In genomic region chr6:119442776-119443184, GRCh38 we compare ENCODE assay signal across 8 cellular contexts.
A peak's percentile ranks its signal among the peaks of the same experiment; 100 is the strongest.
DNase-seq lines count a peak whose midpoint lies in the region; ATAC-seq lines count a peak whose summit lies in the region.

No MANE protein-coding gene starts in this region.

- peaks cover 25% of the 10 kb centered on the region for H3K4me1 Mint-ChIP-seq in stimulated activated memory B cell treated with anti-CD40 and anti-IgM and Interleukin-4, amounts not matched to agents 10 μg/mL and 1 μg/mL and 100 μg/mL, for 72 hours

- ATAC-seq in HG02884 (IDR thresholded peaks at IDR 0.05; ENCODE audit: unreplicated experiment): peak; percentile 26
- peak; percentile 47 for ATAC-seq in stimulated activated memory B cell treated with anti-CD40 and anti-IgM and Interleukin-4, amounts not matched to agents 10 μg/mL and 1 μg/mL and 100 μg/mL, for 72 hours

- no peak overlapping the region for H3K4me3 Mint-ChIP-seq in stimulated activated memory B cell treated with anti-CD40 and anti-IgM and Interleukin-4, amounts not matched to agents 10 μg/mL and 1 μg/mL and 100 μg/mL, for 72 hours

- DNase-seq in SKM-1 treated with dmso at 0.1 percent for 144 hours (lab: John Stamatoyannopoulos, UW; ENCODE audit: unreplicated experiment) (peak; percentile 36), SKM-1 (lab: John Stamatoyannopoulos, UW; ENCODE audit: unreplicated experiment) (no peak), RPMI8226 (peak; percentile 85), NCI-H2227 (lab: John Stamatoyannopoulos, UW; ENCODE audit: unreplicated experiment) (no peak), NCI-H1417 treated with DMSO at 0.1 percent for 48 hours (lab: John Stamatoyannopoulos, UW) (no peak), GOT3 (lab: John Stamatoyannopoulos, UW) (no peak)

- peak overlapping the region; percentile 7 for H3K27ac Mint-ChIP-seq in stimulated activated memory B cell treated with anti-CD40 and anti-IgM and Interleukin-4, amounts not matched to agents 10 μg/mL and 1 μg/mL and 100 μg/mL, for 72 hours

- H3K9me3 Mint-ChIP-seq in stimulated activated memory B cell treated with anti-CD40 and anti-IgM and Interleukin-4, amounts not matched to agents 10 μg/mL and 1 μg/mL and 100 μg/mL, for 72 hours: no peaks in the 10 kb centered on the region

- H3K36me3 Mint-ChIP-seq in stimulated activated memory B cell treated with anti-CD40 and anti-IgM and Interleukin-4, amounts not matched to agents 10 μg/mL and 1 μg/mL and 100 μg/mL, for 72 hours: no peaks in the 10 kb centered on the region

- H3K27me3 Mint-ChIP-seq in stimulated activated memory B cell treated with anti-CD40 and anti-IgM and Interleukin-4, amounts not matched to agents 10 μg/mL and 1 μg/mL and 100 μg/mL, for 72 hours: no peaks in the 10 kb centered on the region

Comparison
In these comparisons a context has a peak if more than half of its experiments do, and no peak if none do; other contexts are left out.
1. DNase-seq: peak in SKM-1 treated with dmso at 0.1 percent for 144 hours (single experiment) and RPMI8226 (single experiment); none in SKM-1 (single experiment), NCI-H2227 (single experiment), NCI-H1417 treated with DMSO at 0.1 percent for 48 hours (single experiment) and GOT3 (single experiment).